Comparison of ENCODE assay signal across 8 cellular contexts in genomic region chr7:116930156-116930913, GRCh38. TPM values are rescaled to one million over a fixed set of nuclear protein-coding genes. Genes with fewer than 3 reads are reported as not detected.
DNase-seq lines count a peak whose midpoint lies in the region; ATAC-seq, FAIRE-seq and TF ChIP-seq lines count a peak whose summit lies in the region.

No MANE protein-coding gene starts in this region.

- no peak overlapping the region for H3K27ac ChIP-seq in endothelial cell of umbilical vein (ENCODE audit: insufficient read depth, low read depth, low read length)

- intact Hi-C loops in endothelial cell of umbilical vein (cut with micrococcal nuclease) (loop anchor here (1.0 to 10.0 kb wide), 7 partner anchors 24 to 784 kb away; no protein-coding TSS in a partner anchor), mucosa of descending colon (cut with DNase I, micrococcal nuclease) (no loop called here)

- dilution Hi-C loops in endothelial cell of umbilical vein (cut with MboI; ENCODE audit: extremely low pct_ligation_motif_present, low sequenced_read_pairs): no loop called here

- peak overlapping the region; percentile 45 for H2AFZ ChIP-seq in endothelial cell of umbilical vein (ENCODE audit: low read depth, low read length)

- peak; percentile 78 for ATAC-seq in GM21360 (IDR thresholded peaks at IDR 0.05; ENCODE audit: unreplicated experiment)
- ATAC-seq in mucosa of descending colon: peak; percentile 95

- H3K27me3 ChIP-seq in endothelial cell of umbilical vein (ENCODE audit: control insufficient read depth in 2 of 2, insufficient read depth in 2 of 2, low read length in 2 of 2): peaks cover 0 to 1% of the 10 kb centered on the region in 2 experiments

- H3K4me1 ChIP-seq in endothelial cell of umbilical vein (ENCODE audit: control insufficient read depth, extremely low read depth, insufficient read depth, low read length) (peaks cover 3% of the 10 kb centered on the region), mucosa of descending colon (ENCODE audit: low read depth) (no peaks in the 10 kb centered on the region)

- H3K4me3 ChIP-seq in endothelial cell of umbilical vein (replicated peaks in 1 of 3; ENCODE audit: insufficient read depth in 1 of 3, low read depth in 1 of 3, low read length in 3 of 3): no peak overlapping the region
- H3K4me3 ChIP-seq in mucosa of descending colon: no peak overlapping the region

- no peaks in the 10 kb centered on the region for H4K20me1 ChIP-seq in endothelial cell of umbilical vein (replicated peaks; ENCODE audit: control insufficient read depth, extremely low read depth, insufficient read depth, low read length)

- no peaks in the 10 kb centered on the region for H3K9me1 ChIP-seq in endothelial cell of umbilical vein (replicated peaks; ENCODE audit: control insufficient read depth, extremely low read depth, insufficient read depth, low read length)

- DNase-seq in COR-L47 (lab: John Stamatoyannopoulos, UW): peak; percentile 77
- DNase-seq in HS-5 (ENCODE audit: low read depth): peak; percentile 34
- DNase-seq in NK-92 treated with Interleukin-12 subunit alpha and Interleukin-12 subunit beta, amount 100 ng/mL, for 24 hours (lab: John Stamatoyannopoulos, UW): peak; percentile 58
- DNase-seq in activated CD8-positive, alpha-beta memory T cell treated with anti-CD3 and anti-CD28 coated beads for 4 hours (ENCODE audit: low read depth in 2 of 2): peak; percentile 47 to 52
- peak; percentile 73 for DNase-seq in endothelial cell of umbilical vein (ENCODE audit: low read depth, low spot score)
- peak; percentile 70 to 83 (median 81) for DNase-seq in mucosa of descending colon
- peak; percentile 89 for DNase-seq in stimulated activated CD8-positive, alpha-beta memory T cell treated with anti-CD3 and anti-CD28 coated beads, Interleukin-4, amount 100 ng/mL, for 48 hours

- no peaks in the 10 kb centered on the region for H3K9me3 ChIP-seq in endothelial cell of umbilical vein (replicated peaks; ENCODE audit: control insufficient read depth, insufficient read depth, low read length)
- no peaks in the 10 kb centered on the region for H3K9me3 ChIP-seq in mucosa of descending colon

- no peaks in the 10 kb centered on the region for H3K36me3 ChIP-seq in endothelial cell of umbilical vein (ENCODE audit: control insufficient read depth in 2 of 2, extremely low read depth in 1 of 2, insufficient read depth in 2 of 2, low read length in 2 of 2)
- H3K36me3 ChIP-seq in mucosa of descending colon (ENCODE audit: low read depth): no peaks in the 10 kb centered on the region

- no peak for TF ChIP-seq POLR2A in endothelial cell of umbilical vein (IDR thresholded peaks at IDR 0.05; ENCODE audit: low read depth, low read length)

- POLR2A ChIA-PET in endothelial cell of umbilical vein (lab: Charles Lee): no interaction called here

- no peaks in the 10 kb centered on the region for H3K79me2 ChIP-seq in endothelial cell of umbilical vein (ENCODE audit: control insufficient read depth, insufficient read depth, low read length)

- TF ChIP-seq CTCF in endothelial cell of umbilical vein (IDR thresholded peaks at IDR 0.05; ENCODE audit: extremely low read depth in 1 of 2, insufficient read depth in 1 of 2, low read depth in 1 of 2, low read length in 2 of 2) (peak; percentile 85 to 93), mucosa of descending colon (IDR thresholded peaks at IDR 0.05) (peak; percentile 88)

- CTCF ChIA-PET in endothelial cell of umbilical vein (lab: Charles Lee): interaction anchor here (0.6 to 13.4 kb wide), 23 partner anchors 10 to 1223 kb away, joined by 3 to 272 read pairs (median 4); partner anchors contain the start of gene ST7

- no peak overlapping the region for H3K9ac ChIP-seq in endothelial cell of umbilical vein (replicated peaks; ENCODE audit: extremely low read depth, insufficient read depth, low read length)

- H3K4me2 ChIP-seq in endothelial cell of umbilical vein (ENCODE audit: insufficient read depth, low read length): peak overlapping the region; percentile 48

- FAIRE-seq in endothelial cell of umbilical vein (lab: Jason Lieb, UNC): peak; percentile 94

- no TSS peak for BruUV-seq in endothelial cell of umbilical vein (replicated peaks; lab: Mats Ljungman, UMichigan)

TF ChIP-seq in endothelial cell of umbilical vein, 7 proteins besides CTCF, POLR2A, EP300 and RAD21:
- TF ChIP-seq GATA2 (IDR thresholded peaks at IDR 0.05; ENCODE audit: insufficient read depth, insufficient read length, low read depth, low read length) (no peak), POLR2AphosphoS5 (IDR thresholded peaks at IDR 0.05; ENCODE audit: insufficient read depth, low read depth, low read length) (no peak), JUN (IDR thresholded peaks at IDR 0.05; ENCODE audit: borderline replicate concordance, insufficient read depth, insufficient read length, low read depth) (no peak), MYC (IDR thresholded peaks at IDR 0.05; ENCODE audit: low read depth, low read length) (no peak), FOS (IDR thresholded peaks at IDR 0.05; ENCODE audit: borderline replicate concordance, insufficient read depth, low read length) (no peak), EZH2 (IDR thresholded peaks at IDR 0.05; ENCODE audit: borderline replicate concordance, low read depth, low read length, severe bottlenecking) (no peak)
- TF ChIP-seq, protein P1, sequence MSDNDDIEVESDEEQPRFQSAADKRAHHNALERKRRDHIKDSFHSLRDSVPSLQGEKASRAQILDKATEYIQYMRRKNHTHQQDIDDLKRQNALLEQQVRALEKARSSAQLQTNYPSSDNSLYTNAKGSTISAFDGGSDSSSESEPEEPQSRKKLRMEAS (IDR thresholded peaks at IDR 0.05; ENCODE audit: insufficient read depth, insufficient read length): no peak

RNA-seq across cellular contexts. Expression of gene ST7, which starts 23.0 kb away (rescaled TPM):
- 22.6 and 24.9 TPM in 2 replicates for total RNA-seq in endothelial cell of umbilical vein
- 18.4 and 18.6 TPM in 2 replicates for polyA plus RNA-seq in endothelial cell of umbilical vein
- 17.6 and 18.5 TPM in 2 replicates for polyA plus RNA-seq in endothelial cell of umbilical vein (2011; cell fraction: cytosol; rRNA removed)
- 33.9 and 35.7 TPM in 2 replicates for polyA plus RNA-seq in endothelial cell of umbilical vein (2011; cell fraction: nucleus; rRNA removed)
- polyA plus RNA-seq in endothelial cell of umbilical vein (2012): 17.2 and 20.6 TPM in 2 replicates
- 33.8 and 39.2 TPM in 2 replicates for polyA minus RNA-seq in endothelial cell of umbilical vein
- polyA minus RNA-seq in endothelial cell of umbilical vein (2011; cell fraction: cytosol; rRNA and poly(A)+ RNA removed): 30.7 TPM
- polyA minus RNA-seq in endothelial cell of umbilical vein (2011; cell fraction: nucleus; rRNA and poly(A)+ RNA removed): 75.4 and 81.3 TPM in 2 replicates
- 10 to 100 TPM; 10.1 to 22.0 (median 11.3) TPM for total RNA-seq in mucosa of descending colon

Comparison
In these comparisons a context has a peak if more than half of its experiments do, and no peak if none do; other contexts are left out.
1. DNase-seq: peak in every context shown above with its lines; median percentile 89 in stimulated activated CD8-positive, alpha-beta memory T cell treated with anti-CD3 and anti-CD28 coated beads, Interleukin-4, amount 100 ng/mL, for 48 hours; 81 in mucosa of descending colon; 77 in COR-L47; 73 in endothelial cell of umbilical vein; 58 in NK-92 treated with Interleukin-12 subunit alpha and Interleukin-12 subunit beta, amount 100 ng/mL, for 24 hours; 50 in activated CD8-positive, alpha-beta memory T cell treated with anti-CD3 and anti-CD28 coated beads for 4 hours; 34 in HS-5.